In genomic region chr1:45635211-45635610, GRCh38 we compare ENCODE assay signal across 22 cellular contexts. TPM values are rescaled to one million over a fixed set of nuclear protein-coding genes. Genes with fewer than 3 reads are reported as not detected.
A peak's percentile ranks its signal among the peaks of the same experiment; 100 is the strongest.
DNase-seq lines count a peak whose midpoint lies in the region; ATAC-seq and TF ChIP-seq lines count a peak whose summit lies in the region.
"Had no signal": no experiment of that assay in that cellular context is flagged by ENCODE, and none has a peak within 500 bp of the region (broad histone marks: within the 10 kb centered on the region; RNA-seq: fewer than 3 reads in every experiment).

No MANE protein-coding gene starts in this region.

- CTCF ChIA-PET in A673 (lab: Charles Lee): no interaction called here

- POLR2A ChIA-PET in A673 (lab: Charles Lee; ENCODE audit: low non-redundant PET): no interaction called here

- no TSS peak for BruUV-seq in A673 (replicated peaks; lab: Mats Ljungman, UMichigan)

- TF ChIP-seq CTCF in 22Rv1 (IDR thresholded peaks at IDR 0.05) (no peak), A673 (conservative IDR thresholded peaks at IDR 0.05; ENCODE audit: low read depth, low read length) (no peak)

- H3K9me3 ChIP-seq in A673 (ENCODE audit: low read depth, low read length, poor library complexity, severe bottlenecking): no peaks in the 10 kb centered on the region
- H3K9me3 ChIP-seq: A549, BE2C, HAP-1, Peyer's patch, SJSA1 had no signal

- DNase-seq in globus pallidus (ENCODE audit: low spot score) (peak; percentile 47), substantia nigra (lab: John Stamatoyannopoulos, UW) (peak in 1 of 49 donors; percentile 18), A673 (ENCODE audit: low spot score) (no peak), KG1 (lab: John Stamatoyannopoulos, UW) (no peak), SIG-M5 (lab: John Stamatoyannopoulos, UW) (no peak)
- DNase-seq: BE2C, DMS79, GM23248, IMR-90, Kasumi-1, NCI-H1417, NCI-H1694 treated with DMSO at 0.1 percent for 48 hours, NCI-H2081 treated with DMSO at 0.1 percent for 48 hours, NCI-H2171 treated with DMSO at 0.1 percent for 48 hours, NCI-H524 treated with DMSO at 0.1 percent for 48 hours, Peyer's patch, SW 1271 had no signal

- H3K27ac ChIP-seq in 22Rv1: peak overlapping the region; percentile 14; the same call in 1 of the 2 replicates
- H3K27ac ChIP-seq in substantia nigra (ENCODE audit: low read depth, low read length, poor library complexity, severe bottlenecking): peak overlapping the region; percentile 40
- no peak overlapping the region for H3K27ac ChIP-seq in A673 (ENCODE audit: low read depth, low read length, poor library complexity, severe bottlenecking)
- H3K27ac ChIP-seq: A549, GM23248, Peyer's patch, SJSA1 had no signal

- no peak overlapping the region for H3K4me3 ChIP-seq in A673 (ENCODE audit: low read depth, low read length, poor library complexity, severe bottlenecking)
- H3K4me3 ChIP-seq: A549, GM23248, HAP-1, Peyer's patch, SJSA1 had no signal

- peak; percentile 59 for ATAC-seq in SK-N-SH treated with all-trans-retinoic acid at 6 μM for 48 hours
- ATAC-seq: A549 had no signal

- intact Hi-C loops in A673 (cut with micrococcal nuclease; ENCODE audit: unreplicated experiment): loop anchor here (10.0 kb wide), 1 partner anchor 250 kb away; no protein-coding TSS in a partner anchor

- H3K4me1 ChIP-seq in A673 (ENCODE audit: insufficient read depth, low read length, poor library complexity, severe bottlenecking): no peaks in the 10 kb centered on the region
- H3K4me1 ChIP-seq: A549, BE2C, HAP-1, Peyer's patch, SJSA1 had no signal

- H3K27me3 ChIP-seq in A673 (replicated peaks; ENCODE audit: insufficient read depth, low read depth, low read length, poor library complexity): no peaks in the 10 kb centered on the region
- H3K27me3 ChIP-seq: BE2C, Peyer's patch, SJSA1 had no signal

- peaks cover 99% of the 10 kb centered on the region for H3K36me3 ChIP-seq in A673 (ENCODE audit: insufficient read depth, low read length, poor library complexity, severe bottlenecking)

TF ChIP-seq in SK-N-SH treated with all-trans-retinoic acid at 6 μM for 48 hours, 23 proteins besides CTCF, POLR2A, EP300 and RAD21:
- TF ChIP-seq ZNF8 (CRISPR knock-in tag; IDR thresholded peaks at IDR 0.05): no peak
- TF ChIP-seq ZC3H10 (CRISPR knock-in tag; IDR thresholded peaks at IDR 0.05): no peak
- TF ChIP-seq TSHZ2 (CRISPR knock-in tag; IDR thresholded peaks at IDR 0.05): 0 out of 2 replicates have a peak, but pooled peaks have one; percentile 58
- TF ChIP-seq GLIS3 (CRISPR knock-in tag; IDR thresholded peaks at IDR 0.05): no peak
- peak; percentile 50 for TF ChIP-seq TCF4 (CRISPR knock-in tag; IDR thresholded peaks at IDR 0.05; ENCODE audit: borderline replicate concordance)
- no peak for TF ChIP-seq ARNTL (CRISPR knock-in tag; IDR thresholded peaks at IDR 0.05; ENCODE audit: borderline replicate concordance, low read depth)
- peak; percentile 62 for TF ChIP-seq ISL1 (CRISPR knock-in tag; IDR thresholded peaks at IDR 0.05)
- TF ChIP-seq CSRNP3 (CRISPR knock-in tag; IDR thresholded peaks at IDR 0.05): no peak

RNA-seq across cellular contexts. Expression of gene CCDC17, which starts 11.4 kb away (rescaled TPM):
- total RNA-seq in A673 (2021): 2.0 and 3.2 TPM in 2 replicates

RNA-seq across cellular contexts. Expression of gene GPBP1L1, which starts 51.1 kb away (rescaled TPM):
- 99.0 and 99.8 TPM in 2 replicates for total RNA-seq in A673 (2021)

RNA-seq across cellular contexts. Expression of gene NASP, which starts 51.4 kb away (rescaled TPM):
- 392 and 403 TPM in 2 replicates for total RNA-seq in A673 (2021)

RNA-seq across cellular contexts. Expression of gene TMEM69, which starts 52.8 kb away (rescaled TPM):
- 32.3 and 38.3 TPM in 2 replicates for total RNA-seq in A673 (2021)
